In the genomic region with DNA sequence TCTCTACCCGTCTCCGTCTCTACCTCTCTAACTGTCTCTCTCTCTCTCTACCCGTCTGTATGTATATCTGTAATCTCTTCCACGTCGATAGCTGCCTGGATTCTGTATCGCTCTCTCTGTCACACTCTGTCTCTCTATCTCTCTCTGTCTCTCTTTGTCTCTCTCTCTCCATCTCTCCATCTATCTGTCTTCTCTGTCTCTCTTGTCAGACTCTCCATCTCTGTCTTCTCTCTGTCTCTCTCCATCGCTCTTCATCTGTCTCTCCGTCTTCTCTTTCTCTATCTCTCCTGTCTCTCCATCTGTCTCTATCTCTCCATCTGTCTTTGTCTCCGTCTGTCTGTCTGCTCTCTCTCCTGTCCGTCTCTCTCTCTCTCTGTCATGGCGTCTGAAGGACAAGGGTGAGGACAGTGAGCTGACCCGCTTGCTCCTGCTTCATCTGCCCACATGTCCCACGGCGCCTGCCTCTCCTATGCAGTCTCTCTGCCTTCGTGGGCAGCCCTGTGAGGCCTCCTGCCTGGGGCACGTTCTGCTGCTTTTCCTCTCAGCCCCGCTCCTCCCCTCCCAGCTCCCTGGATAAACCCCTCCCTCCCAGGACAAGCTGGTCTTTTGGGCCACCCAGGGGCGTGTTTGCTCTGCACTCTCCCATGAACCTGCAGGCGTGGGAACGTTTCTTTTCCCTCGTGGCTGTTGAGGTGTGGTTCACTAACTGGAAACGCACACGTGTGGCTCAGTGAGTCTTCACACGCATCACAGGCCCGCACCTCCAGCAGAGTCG, we compare ENCODE assay signal across 1 cellular context.
TF ChIP-seq lines count a peak whose summit lies in the region.

No MANE protein-coding gene starts in this region.

TF ChIP-seq in HEK293, 187 proteins besides CTCF, POLR2A, EP300 and RAD21 (continued from another document):
- TF ChIP-seq ZNF555 (tag by site-specific recombination; conservative IDR thresholded peaks at IDR 0.05) (no peak), ZNF366 (tag by site-specific recombination; conservative IDR thresholded peaks at IDR 0.05) (peak; percentile 71), ZNF626 (tag by site-specific recombination; IDR thresholded peaks at IDR 0.05) (no peak), ZFP41 (tag by site-specific recombination; IDR thresholded peaks at IDR 0.05; ENCODE audit: borderline replicate concordance) (no peak), ZNF530 (tag by site-specific recombination; IDR thresholded peaks at IDR 0.05; ENCODE audit: low read depth) (no peak), ZNF132 (tag by site-specific recombination; IDR thresholded peaks at IDR 0.05; ENCODE audit: borderline replicate concordance) (no peak), ZNF394 (tag by site-specific recombination; IDR thresholded peaks at IDR 0.05; ENCODE audit: borderline replicate concordance) (no peak), KLF1 (tag by site-specific recombination; IDR thresholded peaks at IDR 0.05) (no peak), ZNF501 (tag by site-specific recombination; IDR thresholded peaks at IDR 0.05) (no peak), GLI4 (tag by site-specific recombination; IDR thresholded peaks at IDR 0.05) (no peak), ZEB2 (tag by site-specific recombination; IDR thresholded peaks at IDR 0.05) (no peak), BCL6B (tag by site-specific recombination; IDR thresholded peaks at IDR 0.05) (peak; percentile 37; the same call in 1 of the 2 replicates), ZNF830 (tag by site-specific recombination; IDR thresholded peaks at IDR 0.05; ENCODE audit: low read depth) (no peak)
